In the genomic region with DNA sequence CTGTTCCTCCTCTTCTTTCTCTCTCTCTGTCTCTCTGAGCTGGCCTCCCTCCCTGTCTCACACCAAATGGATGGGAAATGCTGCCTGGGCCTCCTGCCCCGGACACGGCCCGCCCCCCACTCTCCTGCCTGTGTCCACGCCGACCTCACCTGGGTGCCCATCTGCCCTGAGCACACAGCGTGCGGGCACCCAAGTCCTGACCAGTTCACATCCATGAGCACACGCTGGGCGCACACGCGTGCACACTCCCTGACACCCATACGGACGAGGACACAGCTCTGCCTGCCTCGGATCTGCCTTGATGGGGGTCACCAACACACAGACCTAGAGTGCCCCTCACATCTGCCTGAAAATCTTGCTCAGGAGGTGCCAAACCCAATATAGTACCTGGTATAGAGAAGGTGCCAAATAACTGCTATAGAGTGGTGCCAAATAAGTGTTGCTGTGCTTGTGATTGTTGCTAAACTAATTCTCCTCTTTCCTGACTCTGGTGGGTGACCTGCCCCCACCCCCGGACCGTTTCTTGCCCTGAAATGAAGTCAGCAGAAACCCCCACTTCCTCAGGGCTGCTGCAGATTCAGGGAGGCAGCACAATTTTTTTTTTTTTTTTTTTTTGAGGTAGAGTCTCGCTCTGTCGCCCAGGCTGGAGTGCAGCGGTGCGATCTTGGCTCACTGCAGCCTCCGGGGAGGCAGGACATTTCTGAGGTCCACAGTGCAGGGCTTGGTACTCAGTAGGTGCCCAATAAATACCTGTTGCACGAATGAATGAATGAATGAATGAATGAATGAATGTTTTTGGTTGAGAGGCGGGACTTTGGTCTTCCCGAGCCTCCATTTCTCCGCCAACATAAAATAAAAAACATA, we compare ENCODE assay signal across 11 cellular contexts. TPM values are rescaled to one million over a fixed set of nuclear protein-coding genes. Genes with fewer than 3 reads are reported as not detected.
DNase-seq lines count a peak whose midpoint lies in the region; ATAC-seq and TF ChIP-seq lines count a peak whose summit lies in the region.
"Had no signal": no experiment of that assay in that cellular context is flagged by ENCODE, and none has a peak within 500 bp of the region (broad histone marks: within the 10 kb centered on the region; RNA-seq: fewer than 3 reads in every experiment).

No MANE protein-coding gene starts in this region.

- ATAC-seq in HG03025 (IDR thresholded peaks at IDR 0.05; ENCODE audit: low FRiP score, unreplicated experiment) (no peak), HG03159 (IDR thresholded peaks at IDR 0.05; ENCODE audit: unreplicated experiment) (no peak), HG03565 (IDR thresholded peaks at IDR 0.05; ENCODE audit: unreplicated experiment) (no peak)

- in situ Hi-C loops in KBM-7 (cut with MboI; ENCODE audit: low pct_unique_long_range_greater_than_20kb, low sequenced_read_pairs), result no loop called here

- no peaks in the 10 kb centered on the region for H3K27me3 ChIP-seq in AG04450 (ENCODE audit: control insufficient read depth, insufficient read depth, low read length)
- H3K27me3 ChIP-seq in ovary, result no peaks in the 10 kb centered on the region
- H3K27me3 ChIP-seq: BE2C had no signal

- no peak for TF ChIP-seq EP300 in ovary (IDR thresholded peaks at IDR 0.05)

- POLR2A ChIA-PET in AG04450 (lab: Yijun Ruan, JAX), result interaction anchor here (0.7 kb wide), 1 partner anchor 93 kb away, joined by 5 read pairs; no protein-coding TSS in a partner anchor

- no peak for TF ChIP-seq CTCF in AG04450 (IDR thresholded peaks at IDR 0.05; ENCODE audit: low read depth, low read length)
- TF ChIP-seq CTCF in fibroblast of villous mesenchyme (IDR thresholded peaks at IDR 0.05; ENCODE audit: insufficient read depth, low read depth, low read length), result no peak
- no peak for TF ChIP-seq CTCF in ovary (IDR thresholded peaks at IDR 0.05)

- TF ChIP-seq POLR2A in ovary (IDR thresholded peaks at IDR 0.05), result no peak

- H3K9me3 ChIP-seq in AG04450 (ENCODE audit: control insufficient read depth, insufficient read depth, low read length), result no peaks in the 10 kb centered on the region; the same call in 1 of the 2 replicates
- H3K9me3 ChIP-seq in ovary, result no peaks in the 10 kb centered on the region
- H3K9me3 ChIP-seq: BE2C, HAP-1 had no signal

- no peak for DNase-seq in AG04450 (ENCODE audit: low read depth, low spot score)
- peak; percentile 38 for DNase-seq in KBM-7
- DNase-seq in fibroblast of villous mesenchyme (ENCODE audit: low read depth), result no peak
- peak in 3 of 5 donors; percentile 42 to 49 (median 42) for DNase-seq in ovary
- DNase-seq in NCI-H1694 treated with DMSO at 0.1 percent for 48 hours (lab: John Stamatoyannopoulos, UW), result no peak
- DNase-seq: activated T-cell treated with anti-CD3 and anti-CD28 coated beads, Interleukin-2, amount 50 U/mL, for 1 hour; BE2C had no signal

- intact Hi-C loops in ovary (cut with DNase I), result no loop called here

- CTCF ChIA-PET in AG04450 (lab: Charles Lee), result no interaction called here

- 58 to 67% (median 63%) methylated on average over 25 of the region's 25 CpGs for WGBS in ovary, 3 donors

- H3K27ac ChIP-seq in AG04450 (ENCODE audit: low read depth, low read length), result no peak overlapping the region
- peak overlapping the region; percentile 66 to 97 for H3K27ac ChIP-seq in ovary

- H3K4me3 ChIP-seq in AG04450 (ENCODE audit: low read depth, low read length), result peak overlapping the region; percentile 22; the same call in 1 of the 2 replicates
- peak overlapping the region; percentile 9 for H3K4me3 ChIP-seq in fibroblast of villous mesenchyme (ENCODE audit: low read depth, low read length)
- peak overlapping the region; percentile 88 for H3K4me3 ChIP-seq in ovary
- H3K4me3 ChIP-seq: HAP-1 had no signal

- peaks cover 29% of the 10 kb centered on the region for H3K4me1 ChIP-seq in ovary (ENCODE audit: insufficient read depth)

- H3K36me3 ChIP-seq in ovary, result no peaks in the 10 kb centered on the region
- H3K36me3 ChIP-seq: HAP-1 had no signal

RNA-seq across cellular contexts. Expression of gene NFIC, which starts 4.6 kb away (rescaled TPM):
- 3.9 and 7.7 TPM in 2 replicates for polyA plus RNA-seq in AG04450 (2011; rRNA removed)
- polyA minus RNA-seq in AG04450 (2011; rRNA and poly(A)+ RNA removed), result 15.0 and 21.4 TPM in 2 replicates
- total RNA-seq in fibroblast of villous mesenchyme, result 42.7 and 56.0 TPM in 2 replicates
- total RNA-seq in ovary, result 100 to 1,000 TPM in 5 of 7 donors, 10 to 100 TPM in 2; 62.0 to 345 (median 283) TPM
- 10 to 100 TPM; 31.9 to 71.1 TPM for polyA plus RNA-seq in ovary

Comparison
In these comparisons a context has a peak if more than half of its experiments do, and no peak if none do; other contexts are left out.
1. DNase-seq: peak in KBM-7 (single experiment) and ovary (3 of 5); none in AG04450 (single experiment), fibroblast of villous mesenchyme (single experiment) and NCI-H1694 treated with DMSO at 0.1 percent for 48 hours (single experiment).
2. H3K4me3 ChIP-seq: peak in every context shown above with its lines; median percentile 88 in ovary; 22 in AG04450; 9 in fibroblast of villous mesenchyme.